Comparison of ENCODE assay signal across 19 cellular contexts in genomic region chr14:95502381-95502950, GRCh38. TPM values are rescaled to one million over a fixed set of nuclear protein-coding genes. Genes with fewer than 3 reads are reported as not detected.
DNase-seq lines count a peak whose midpoint lies in the region; ATAC-seq lines count a peak whose summit lies in the region.
"Had no signal": no experiment of that assay in that cellular context is flagged by ENCODE, and none has a peak within 500 bp of the region (broad histone marks: within the 10 kb centered on the region; RNA-seq: fewer than 3 reads in every experiment).

No MANE protein-coding gene starts in this region.

- H3K4me1 ChIP-seq in mesendoderm (ENCODE audit: control insufficient read depth, low read depth, low read length), result no peaks in the 10 kb centered on the region
- peaks cover 54% of the 10 kb centered on the region for H3K4me1 ChIP-seq in CD8-positive, alpha-beta memory T cell (ENCODE audit: insufficient read depth, low read length)

- no peaks in the 10 kb centered on the region for H3K9me3 Mint-ChIP-seq in stimulated activated naive CD8-positive, alpha-beta T cell treated with anti-CD3 and anti-CD28 coated beads, Interleukin-15, Interleukin-2, amounts not matched to agents 100 ng/mL and 50 ng/mL, for 24 hours
- H3K9me3 Mint-ChIP-seq in CD8-positive, alpha-beta memory T cell, result no peaks in the 10 kb centered on the region
- H3K9me3 Mint-ChIP-seq: activated naive CD8-positive, alpha-beta T cell treated with anti-CD3 and anti-CD28 coated beads, Interleukin-2, amount 10 ng/mL, durations not matched to agents 7 days and 5 days; naive B cell had no signal

- no CpG with 5 or more reads among the region's 14 CpGs for WGBS in mesendoderm (ENCODE audit: extremely low coverage, insufficient coverage, low lambda C conversion rate)

- ATAC-seq in stimulated activated naive CD8-positive, alpha-beta T cell treated with anti-CD3 and anti-CD28 coated beads, Interleukin-15, Interleukin-2, amounts not matched to agents 100 U/mL and 50 U/mL, for 24 hours, result no peak
- ATAC-seq in esophagus mucosa (no peak), GM18858 (IDR thresholded peaks at IDR 0.05; ENCODE audit: unreplicated experiment) (no peak)
- ATAC-seq: foreskin keratinocyte, left ventricle myocardium superior had no signal

- no peak overlapping the region for H3K9ac ChIP-seq in mesendoderm (ENCODE audit: low read length)

- no peak overlapping the region for H3K4me3 ChIP-seq in mesendoderm (ENCODE audit: low read length)
- no peak overlapping the region for H3K4me3 ChIP-seq in CD8-positive, alpha-beta memory T cell (ENCODE audit: low read length)
- H3K4me3 ChIP-seq: SJSA1, upper lobe of left lung had no signal

- no peak overlapping the region for H4K8ac ChIP-seq in mesendoderm (ENCODE audit: low read depth, low read length)

- H3K4me3 Mint-ChIP-seq in stimulated activated naive CD8-positive, alpha-beta T cell treated with anti-CD3 and anti-CD28 coated beads, Interleukin-15, Interleukin-2, amounts not matched to agents 100 ng/mL and 50 ng/mL, for 24 hours, result no peak overlapping the region
- H3K4me3 Mint-ChIP-seq in CD8-positive, alpha-beta memory T cell, result no peak overlapping the region
- H3K4me3 Mint-ChIP-seq: activated naive CD8-positive, alpha-beta T cell treated with anti-CD3 and anti-CD28 coated beads, Interleukin-2, amount 10 ng/mL, durations not matched to agents 7 days and 5 days had no signal

- intact Hi-C loops in cardiac septum (cut with DNase I), result no loop called here

- CTCF ChIA-PET in CD8-positive, alpha-beta memory T cell (lab: Charles Lee), result interaction anchor here (1.0 to 1.3 kb wide), 2 partner anchors 12 to 25 kb away, joined by 3 to 5 read pairs; no protein-coding TSS in a partner anchor

- no peak overlapping the region for H3K4ac ChIP-seq in mesendoderm (ENCODE audit: low read depth, low read length)

- no peak overlapping the region for H4K5ac ChIP-seq in mesendoderm (ENCODE audit: low read length)

- H3K27me3 Mint-ChIP-seq in stimulated activated naive CD8-positive, alpha-beta T cell treated with anti-CD3 and anti-CD28 coated beads, Interleukin-15, Interleukin-2, amounts not matched to agents 100 ng/mL and 50 ng/mL, for 24 hours, result no peaks in the 10 kb centered on the region
- peaks cover 0 to 2% of the 10 kb centered on the region in 2 donors for H3K27me3 Mint-ChIP-seq in CD8-positive, alpha-beta memory T cell
- H3K27me3 Mint-ChIP-seq: activated naive CD8-positive, alpha-beta T cell treated with anti-CD3 and anti-CD28 coated beads, Interleukin-2, amount 10 ng/mL, durations not matched to agents 7 days and 5 days; naive B cell had no signal

- peak overlapping the region; percentile 63 for H3K27ac Mint-ChIP-seq in stimulated activated naive CD8-positive, alpha-beta T cell treated with anti-CD3 and anti-CD28 coated beads, Interleukin-15, Interleukin-2, amounts not matched to agents 100 ng/mL and 50 ng/mL, for 24 hours
- peak overlapping the region in 4 of 8 donors; percentile 21 to 56 (median 48) for H3K27ac Mint-ChIP-seq in CD8-positive, alpha-beta memory T cell
- H3K27ac Mint-ChIP-seq: activated naive CD8-positive, alpha-beta T cell treated with anti-CD3 and anti-CD28 coated beads, Interleukin-2, amount 10 ng/mL, durations not matched to agents 7 days and 5 days had no signal

- H3K4me2 ChIP-seq in mesendoderm (ENCODE audit: low read length), result no peak overlapping the region

- no peak overlapping the region for H3K23ac ChIP-seq in mesendoderm (ENCODE audit: low read length)

- no peak overlapping the region for H2BK5ac ChIP-seq in mesendoderm (ENCODE audit: low read length)

- H3K79me1 ChIP-seq in mesendoderm (ENCODE audit: low read length), result no peaks in the 10 kb centered on the region

- peak overlapping the region; percentile 17 for H3K56ac ChIP-seq in mesendoderm (ENCODE audit: low read length)

- no peak for DNase-seq in stimulated activated naive CD8-positive, alpha-beta T cell treated with anti-CD3 and anti-CD28 coated beads, Interleukin-15, Interleukin-2, amounts not matched to agents 100 U/mL and 50 U/mL, for 24 hours
- DNase-seq in SK-N-DZ (ENCODE audit: low spot score), result peak; percentile 50
- DNase-seq in mesendoderm, result peak; percentile 58
- DNase-seq in CD8-positive, alpha-beta memory T cell, result no peak
- DNase-seq in cardiac septum (ENCODE audit: low spot score), result no peak
- DNase-seq: activated CD8-positive, alpha-beta memory T cell treated with anti-CD3 and anti-CD28 coated beads, Interleukin-2, amount 50 U/mL, for 48 hours; activated naive CD8-positive, alpha-beta T cell treated with anti-CD3 and anti-CD28 coated beads, Interleukin-2, amount 10 ng/mL, durations not matched to agents 7 days and 5 days; central memory CD4-positive, alpha-beta T cell; DMS79; foreskin keratinocyte; left ventricle myocardium superior; naive B cell; NK-92 treated with Interleukin-12 subunit alpha and Interleukin-12 subunit beta, amount 100 ng/mL, for 24 hours; upper lobe of left lung had no signal

- peaks cover 34% of the 10 kb centered on the region for H3K36me3 Mint-ChIP-seq in stimulated activated naive CD8-positive, alpha-beta T cell treated with anti-CD3 and anti-CD28 coated beads, Interleukin-15, Interleukin-2, amounts not matched to agents 100 ng/mL and 50 ng/mL, for 24 hours (ENCODE audit: low read depth)
- peaks cover 8 to 41% (median 11%) of the 10 kb centered on the region in 3 donors for H3K36me3 Mint-ChIP-seq in CD8-positive, alpha-beta memory T cell

- peaks cover 86% of the 10 kb centered on the region for H3K4me1 Mint-ChIP-seq in stimulated activated naive CD8-positive, alpha-beta T cell treated with anti-CD3 and anti-CD28 coated beads, Interleukin-15, Interleukin-2, amounts not matched to agents 100 ng/mL and 50 ng/mL, for 24 hours (ENCODE audit: low read depth)
- H3K4me1 Mint-ChIP-seq in CD8-positive, alpha-beta memory T cell, result peaks cover 55 to 85% (median 75%) of the 10 kb centered on the region in 3 donors

- POLR2A ChIA-PET in CD8-positive, alpha-beta memory T cell (lab: Charles Lee), result no interaction called here

- no peaks in the 10 kb centered on the region for H3K9me3 ChIP-seq in CD8-positive, alpha-beta memory T cell (ENCODE audit: low read length)
- H3K9me3 ChIP-seq: SJSA1, upper lobe of left lung had no signal

- no peak overlapping the region for H3K27ac ChIP-seq in mesendoderm (ENCODE audit: low read depth, low read length)
- H3K27ac ChIP-seq in CD8-positive, alpha-beta memory T cell (ENCODE audit: low read depth, low read length), result no peak overlapping the region
- H3K27ac ChIP-seq: foreskin keratinocyte, SJSA1, upper lobe of left lung had no signal

- no peaks in the 10 kb centered on the region for H3K27me3 ChIP-seq in mesendoderm (ENCODE audit: insufficient read depth, low read length, poor library complexity)
- no peaks in the 10 kb centered on the region for H3K27me3 ChIP-seq in CD8-positive, alpha-beta memory T cell (ENCODE audit: insufficient read depth, low read length, poor library complexity, severe bottlenecking)
- H3K27me3 ChIP-seq: foreskin keratinocyte, SJSA1, upper lobe of left lung had no signal

- no peak overlapping the region for H2BK15ac ChIP-seq in mesendoderm (replicated peaks; ENCODE audit: low read depth)

- no peaks in the 10 kb centered on the region for H3K36me3 ChIP-seq in mesendoderm (ENCODE audit: control insufficient read depth, insufficient read depth, low read length)
- no peaks in the 10 kb centered on the region for H3K36me3 ChIP-seq in CD8-positive, alpha-beta memory T cell (ENCODE audit: insufficient read depth, low read length)

- H3K79me2 ChIP-seq in mesendoderm (ENCODE audit: control insufficient read depth, insufficient read depth, low read length), result no peaks in the 10 kb centered on the region

- H3K18ac ChIP-seq in mesendoderm (ENCODE audit: low read length), result peak overlapping the region; percentile 29

- H2AK5ac ChIP-seq in mesendoderm (ENCODE audit: low read length), result no peak overlapping the region

- no peak overlapping the region for H2BK120ac ChIP-seq in mesendoderm (ENCODE audit: low read depth, low read length)

RNA-seq across cellular contexts. Expression of gene SYNE3, which starts 14.0 kb away (rescaled TPM):
- 0.63 and 0.71 TPM in 2 replicates for polyA plus RNA-seq in SK-N-DZ (2014; cell fraction: cytosol; rRNA removed)
- polyA plus RNA-seq in SK-N-DZ (2014; cell fraction: nucleus; rRNA removed), result 0.58 and 0.70 TPM in 2 replicates
- polyA plus RNA-seq in mesendoderm (2013, experiment 1 of 2), result 0.34 TPM
- 0.31 TPM for polyA plus RNA-seq in mesendoderm (2013, experiment 2 of 2)
- 10 to 100 TPM; 37.6 to 39.7 TPM for total RNA-seq in CD8-positive, alpha-beta memory T cell
- polyA plus RNA-seq in CD8-positive, alpha-beta memory T cell, result 4.3 TPM
- total RNA-seq in cardiac septum (12.4 TPM), esophagus mucosa (1.9 TPM)
- total RNA-seq: H1 had no signal

RNA-seq across cellular contexts. Expression of gene GLRX5, which starts 32.4 kb away (rescaled TPM):
- 63.9 and 66.4 TPM in 2 replicates for polyA plus RNA-seq in SK-N-DZ (2014; cell fraction: cytosol; rRNA removed)
- polyA plus RNA-seq in SK-N-DZ (2014; cell fraction: nucleus; rRNA removed), result 18.0 and 33.6 TPM in 2 replicates
- polyA plus RNA-seq in mesendoderm (2013, experiment 1 of 2), result 71.4 TPM
- polyA plus RNA-seq in mesendoderm (2013, experiment 2 of 2), result 69.3 TPM
- 10 to 100 TPM; 52.9 to 54.6 TPM for total RNA-seq in CD8-positive, alpha-beta memory T cell
- polyA plus RNA-seq in CD8-positive, alpha-beta memory T cell, result 72.9 TPM
- total RNA-seq in cardiac septum (61.8 TPM), esophagus mucosa (27.8 TPM)

Comparison
In these comparisons a context has a peak if more than half of its experiments do, and no peak if none do; other contexts are left out.
1. DNase-seq: peak in SK-N-DZ (single experiment) and mesendoderm (single experiment); none in stimulated activated naive CD8-positive, alpha-beta T cell treated with anti-CD3 and anti-CD28 coated beads, Interleukin-15, Interleukin-2, amounts not matched to agents 100 U/mL and 50 U/mL, for 24 hours (single experiment), CD8-positive, alpha-beta memory T cell (0 of 5) and cardiac septum (single experiment).